ENCODE assay signal across 8 cellular contexts in the genomic region with DNA sequence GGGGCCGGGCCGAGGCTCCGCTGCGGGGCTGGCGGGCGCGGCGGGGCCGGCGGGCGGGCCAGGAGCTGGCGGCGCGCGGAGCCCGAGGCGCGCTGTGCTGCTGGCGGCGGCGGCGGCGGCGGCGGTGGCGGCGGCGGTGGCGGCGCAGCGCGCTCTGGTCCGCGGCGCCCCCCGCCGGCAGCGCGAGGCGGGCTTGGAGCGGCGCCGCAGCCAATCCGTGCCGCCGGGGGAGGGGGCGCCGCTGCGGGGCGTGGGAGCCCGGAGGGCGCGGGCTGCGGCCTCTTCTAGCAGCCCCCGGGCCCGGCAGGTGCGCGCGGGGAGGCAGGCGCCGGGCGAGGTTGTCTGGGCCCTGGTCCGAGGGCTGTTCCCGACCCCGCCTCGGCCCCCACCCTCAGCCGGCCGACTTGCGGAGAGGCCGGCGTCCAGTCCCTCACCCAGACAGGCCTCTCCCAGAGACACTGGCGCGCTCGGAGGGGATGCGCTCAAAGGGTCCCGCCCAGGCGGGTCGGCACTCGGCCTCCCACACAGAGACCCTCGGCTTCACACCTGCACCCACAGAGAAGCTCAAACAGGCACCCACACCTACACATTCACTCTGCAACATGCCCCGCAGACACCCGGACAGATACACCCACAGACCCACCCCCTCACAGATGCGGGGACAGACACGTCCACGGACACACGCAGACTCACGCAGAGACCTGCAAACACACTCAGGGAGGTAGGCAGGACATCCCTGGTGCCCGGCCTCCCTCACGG. TPM values are rescaled to one million over a fixed set of nuclear protein-coding genes. Genes with fewer than 3 reads are reported as not detected.
DNase-seq lines count a peak whose midpoint lies in the region; ATAC-seq and TF ChIP-seq lines count a peak whose summit lies in the region.

A gene (minus strand): TSS at position 156 of the 759 bp plus-strand sequence. CDS start 275 bp downstream, outside the sequence.

- H3K4me3 ChIP-seq in breast epithelium = peak within 1 kb of the TSS; percentile 33 to 59 (median 38)

- peak within 1 kb of the TSS in 1 of 3 experiments; percentile 4 for H3K27ac Mint-ChIP-seq in nephron

- in situ Hi-C loops in KBM-7 (cut with MboI; ENCODE audit: low pct_unique_long_range_greater_than_20kb, low sequenced_read_pairs) = no loop called here

- peaks cover 55% of the 10 kb centered on the region for H3K27me3 Mint-ChIP-seq in nephron (ENCODE audit: low read depth)

- peaks cover 15% of the 10 kb centered on the region for H3K9me3 Mint-ChIP-seq in nephron

- intact Hi-C loops in breast epithelium (cut with DNase I; ENCODE audit: low total_unique reads) = no loop called here

- peaks cover 0 to 49% of the 10 kb centered on the region in 2 donors for H3K27me3 ChIP-seq in breast epithelium

- no peak within 1 kb of the TSS for H3K27ac ChIP-seq in breast epithelium

- peaks cover 12 to 16% of the 10 kb centered on the region in 2 donors for H3K9me3 ChIP-seq in breast epithelium

- no peaks in the 10 kb centered on the region for H3K36me3 ChIP-seq in breast epithelium

- TF ChIP-seq POLR2A in breast epithelium (IDR thresholded peaks at IDR 0.05) = no peak

- H3K4me1 Mint-ChIP-seq in nephron = peaks cover 47% of the 10 kb centered on the region

- H3K4me3 Mint-ChIP-seq in nephron = peak within 1 kb of the TSS; percentile 85 to 88 (median 86)

- DNase-seq in COLO668 (lab: John Stamatoyannopoulos, UW; ENCODE audit: unreplicated experiment) = peak; percentile 48
- peak; percentile 33 for DNase-seq in NCI-H1092 (lab: John Stamatoyannopoulos, UW)
- peak in 1 of 2 donors; percentile 36 for DNase-seq in breast epithelium (ENCODE audit: low spot score in 2 of 2)
- no peak for DNase-seq in DMS79 treated with DMSO at 0.1 percent for 48 hours (lab: John Stamatoyannopoulos, UW)
- DNase-seq in KBM-7 = no peak

- no peaks in the 10 kb centered on the region for H3K36me3 Mint-ChIP-seq in nephron (ENCODE audit: low read depth)

- TF ChIP-seq CTCF in breast epithelium (IDR thresholded peaks at IDR 0.05) (no peak), nephron (IDR thresholded peaks at IDR 0.05; ENCODE audit: unreplicated experiment in 3 of 3) (no peak)

- no peaks in the 10 kb centered on the region for H3K4me1 ChIP-seq in breast epithelium

- ATAC-seq in GM19324 (IDR thresholded peaks at IDR 0.05; ENCODE audit: low FRiP score, unreplicated experiment) (no peak), GM21576 (IDR thresholded peaks at IDR 0.05; ENCODE audit: unreplicated experiment) (no peak)

RNA-seq across cellular contexts. Expression of the gene that starts here (rescaled TPM):
- total RNA-seq in breast epithelium = 1 to 10 TPM in 1 of 3 donors, under 1 TPM in 2; 0.66 to 1.8 (median 0.96) TPM

Comparison
In these comparisons a context has a peak if more than half of its experiments do, and no peak if none do; other contexts are left out.
1. DNase-seq: peak in COLO668 (single experiment) and NCI-H1092 (single experiment); none in DMS79 treated with DMSO at 0.1 percent for 48 hours (single experiment) and KBM-7 (single experiment).